In genomic region chr4:106079616-106080015, GRCh38 we compare ENCODE assay signal across 22 cellular contexts.
"Had no signal": no experiment of that assay in that cellular context is flagged by ENCODE, and none has a peak within 500 bp of the region (broad histone marks: within the 10 kb centered on the region; RNA-seq: fewer than 3 reads in every experiment).

No MANE protein-coding gene starts in this region.

- ATAC-seq: effector memory CD8-positive, alpha-beta T cell; foreskin keratinocyte; gastroesophageal sphincter; heart left ventricle; left cardiac atrium; left lung; left ventricle myocardium superior; lower lobe of right lung; mucosa of descending colon had no signal

- DNase-seq: effector CD8-positive, alpha-beta T cell; effector memory CD8-positive, alpha-beta T cell; endodermal cell; heart left ventricle; hippocampal formation; left cardiac atrium; left lung; left ventricle myocardium superior; lower lobe of right lung; mesenchymal stem cell; mucosa of descending colon; naive B cell had no signal

- H3K36me3 ChIP-seq: lower lobe of right lung had no signal

- H3K4me1 ChIP-seq: esophagus muscularis mucosa, foreskin keratinocyte, gastroesophageal sphincter, heart left ventricle, left lung, lower lobe of right lung had no signal

- H3K4me3 Mint-ChIP-seq: effector memory CD8-positive, alpha-beta T cell; endodermal cell; mesothelial cell of epicardium had no signal

- H3K27ac Mint-ChIP-seq: effector memory CD8-positive, alpha-beta T cell; endodermal cell; mesothelial cell of epicardium had no signal

- FAIRE-seq: colon, endometrium, frontal cortex, islet of Langerhans, keratinocyte had no signal

- H3K4me3 ChIP-seq: coronary artery, esophagus muscularis mucosa, gastroesophageal sphincter, heart left ventricle, left lung, lower lobe of right lung, mucosa of descending colon had no signal

- H3K27ac ChIP-seq: coronary artery, esophagus muscularis mucosa, foreskin keratinocyte, gastroesophageal sphincter, heart left ventricle, left lung, lower lobe of right lung had no signal

- H3K27me3 ChIP-seq: esophagus muscularis mucosa, foreskin keratinocyte, gastroesophageal sphincter, heart left ventricle, left lung had no signal

- H3K27me3 Mint-ChIP-seq: effector memory CD8-positive, alpha-beta T cell; naive B cell had no signal

- H3K4me1 Mint-ChIP-seq: endodermal cell, mesothelial cell of epicardium had no signal
